In the genomic region with DNA sequence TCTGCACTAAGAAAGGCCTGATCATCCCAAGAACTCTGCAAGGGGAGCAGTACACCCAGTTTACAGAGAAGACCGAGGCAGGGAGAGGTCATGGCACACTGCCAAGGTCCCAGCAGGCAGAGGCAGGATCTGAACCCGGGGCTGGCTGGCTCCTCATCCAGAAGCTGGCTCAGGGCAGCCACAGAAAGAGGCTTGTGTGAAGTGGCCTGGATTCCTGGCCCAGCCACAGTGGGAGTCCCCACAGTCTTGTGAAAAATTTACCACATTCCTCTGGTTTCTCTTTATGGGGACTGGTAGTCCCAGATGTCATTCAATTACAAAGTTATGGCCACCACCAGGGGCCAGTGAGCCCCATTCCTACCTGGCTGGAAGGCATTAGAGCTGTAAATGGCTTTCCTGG, we compare ENCODE assay signal across 25 cellular contexts.
"Had no signal": no experiment of that assay in that cellular context is flagged by ENCODE, and none has a peak within 500 bp of the region (broad histone marks: within the 10 kb centered on the region; RNA-seq: fewer than 3 reads in every experiment).

No MANE protein-coding gene starts in this region.

- H3K36me3 Mint-ChIP-seq: activated CD8-positive, alpha-beta memory T cell treated with anti-CD3 and anti-CD28 coated beads, Interleukin-2, amount 10 ng/mL, durations not matched to agents 7 days and 5 days; activated naive CD8-positive, alpha-beta T cell; memory B cell; natural killer cell had no signal

- H3K9me3 ChIP-seq: breast epithelium, gastrocnemius medialis, neutrophil, transverse colon had no signal

- H3K27ac Mint-ChIP-seq: activated CD8-positive, alpha-beta memory T cell treated with anti-CD3 and anti-CD28 coated beads, Interleukin-2, amount 10 ng/mL, durations not matched to agents 7 days and 5 days; activated naive CD8-positive, alpha-beta T cell; memory B cell; natural killer cell had no signal

- H3K4me3 Mint-ChIP-seq: activated CD8-positive, alpha-beta memory T cell treated with anti-CD3 and anti-CD28 coated beads, Interleukin-2, amount 10 ng/mL, durations not matched to agents 7 days and 5 days; activated naive CD8-positive, alpha-beta T cell; activated T-cell treated with anti-CD3 and anti-CD28 coated beads, Interleukin-2, amount 50 U/mL, for 4 hours; memory B cell; natural killer cell had no signal

- ATAC-seq: activated CD8-positive, alpha-beta memory T cell treated with anti-CD3 and anti-CD28 coated beads, Interleukin-2, amount 10 ng/mL, durations not matched to agents 7 days and 5 days; activated T-cell treated with anti-CD3 and anti-CD28 coated beads, Interleukin-2, amount 50 U/mL, for 4 hours; gastrocnemius medialis; left ventricle myocardium superior; natural killer cell had no signal

- H3K4me1 Mint-ChIP-seq: activated CD8-positive, alpha-beta memory T cell treated with anti-CD3 and anti-CD28 coated beads, Interleukin-2, amount 10 ng/mL, durations not matched to agents 7 days and 5 days; memory B cell; natural killer cell had no signal

- H3K27ac ChIP-seq: breast epithelium, gastrocnemius medialis, hepatocyte, neutrophil, skin epidermis, transverse colon had no signal

- DNase-seq: activated CD4-positive, alpha-beta T cell treated with anti-CD3 and anti-CD28 coated beads for 1 hour; activated CD4-positive, alpha-beta T cell treated with anti-CD3 and anti-CD28 coated beads, Interleukin-2, amount 50 U/mL, for 48 hours; activated CD8-positive, alpha-beta memory T cell treated with anti-CD3 and anti-CD28 coated beads, Interleukin-2, amount 10 ng/mL, durations not matched to agents 7 days and 5 days; activated gamma-delta T cell treated with Interleukin-2 at 50 U/mL for 16 hours; activated T-cell treated with anti-CD3 and anti-CD28 coated beads, Interleukin-2, amount 50 U/mL, for 4 hours; amniotic stem cell; erythroblast; gastrocnemius medialis; kidney; left ventricle myocardium superior; natural killer cell; posterior cingulate gyrus; stimulated activated CD4-positive, alpha-beta T cell treated with anti-CD3 and anti-CD28 coated beads, Interleukin-15, amount 100 ng/mL, for 24 hours; stimulated activated CD4-positive, alpha-beta T cell treated with anti-CD3 and anti-CD28 coated beads, Interleukin-4, amount 100 ng/mL, for 24 hours; stimulated activated naive CD4-positive, alpha-beta T cell treated with Interleukin-2 at 50 U/mL for 16 hours; substantia nigra; T-helper 1 cell; T1000; transverse colon had no signal

- H3K36me3 ChIP-seq: breast epithelium, gastrocnemius medialis, neutrophil, transverse colon had no signal

- H3K4me3 ChIP-seq: breast epithelium, gastrocnemius medialis, hepatocyte, skin epidermis, transverse colon had no signal

- H3K4me1 ChIP-seq: breast epithelium, gastrocnemius medialis, transverse colon had no signal

- H3K9me3 Mint-ChIP-seq: activated T-cell treated with anti-CD3 and anti-CD28 coated beads, Interleukin-2, amount 50 U/mL, for 4 hours; natural killer cell had no signal
